In the genomic region with DNA sequence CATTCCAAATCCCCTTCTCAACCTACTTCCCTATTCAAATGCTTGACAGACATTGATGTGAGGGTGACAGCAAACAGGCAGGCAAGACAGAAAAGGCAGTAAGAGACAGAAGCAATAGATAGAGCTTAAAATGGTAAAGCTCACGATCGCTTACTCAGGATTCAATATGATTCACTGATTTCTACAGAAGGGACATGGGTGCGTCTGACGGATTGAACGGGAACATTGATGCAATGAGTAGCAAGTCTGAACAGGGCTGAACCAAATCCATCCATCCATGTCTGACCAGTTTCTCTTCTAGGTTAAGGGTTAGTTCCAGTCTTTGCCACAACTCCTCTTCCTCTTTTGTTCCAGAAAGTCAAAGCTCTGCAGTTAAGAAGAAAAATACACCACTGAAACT, we compare ENCODE assay signal across 25 cellular contexts. TPM values are rescaled to one million over a fixed set of nuclear protein-coding genes. Genes with fewer than 3 reads are reported as not detected.
DNase-seq lines count a peak whose midpoint lies in the region; ATAC-seq and TF ChIP-seq lines count a peak whose summit lies in the region.
"Had no signal": no experiment of that assay in that cellular context is flagged by ENCODE, and none has a peak within 500 bp of the region (broad histone marks: within the 10 kb centered on the region; RNA-seq: fewer than 3 reads in every experiment).

No MANE protein-coding gene starts in this region.

- TF ChIP-seq POLR2A in upper lobe of left lung (IDR thresholded peaks at IDR 0.05): peak in 1 of 4 donors; percentile 44

- H3K4me1 ChIP-seq in RWPE2 (ENCODE audit: insufficient read depth, poor library complexity, severe bottlenecking) (peaks cover 10% of the 10 kb centered on the region), upper lobe of left lung (no peaks in the 10 kb centered on the region)
- H3K4me1 ChIP-seq: pancreas, SJCRH30, tibial nerve had no signal

- no peak for TF ChIP-seq CTCF in RWPE2 (IDR thresholded peaks at IDR 0.05; ENCODE audit: poor library complexity, severe bottlenecking)
- TF ChIP-seq CTCF in upper lobe of left lung (IDR thresholded peaks at IDR 0.05): no peak
- TF ChIP-seq CTCF in GM10266 (IDR thresholded peaks at IDR 0.05; ENCODE audit: control insufficient read depth, insufficient read depth, low read depth, missing control alignments): no peak

- H3K9me3 ChIP-seq in RWPE2 (ENCODE audit: severe bottlenecking): no peaks in the 10 kb centered on the region
- H3K9me3 ChIP-seq in upper lobe of left lung: peaks cover 0 to 4% (median 0%) of the 10 kb centered on the region in 4 donors
- H3K9me3 ChIP-seq in MG63: no peaks in the 10 kb centered on the region
- H3K9me3 ChIP-seq: pancreas, SJCRH30 had no signal

- DNase-seq in SIG-M5 treated with dmso at 0.1 percent for 504 hours (lab: John Stamatoyannopoulos, UW; ENCODE audit: unreplicated experiment): peak; percentile 16
- no peak for DNase-seq in SIG-M5 (lab: John Stamatoyannopoulos, UW)
- DNase-seq in RWPE2 (ENCODE audit: low spot score): peak; percentile 46
- no peak for DNase-seq in upper lobe of left lung
- DNase-seq in MG63: no peak
- no peak for DNase-seq in GM10266 (ENCODE audit: extremely low spot score)
- DNase-seq: 8988T; activated CD4-positive, alpha-beta memory T cell treated with anti-CD3 and anti-CD28 coated beads for 36 hours; activated naive CD4-positive, alpha-beta T cell treated with anti-CD3 and anti-CD28 coated beads for 36 hours; anterior cingulate cortex; cerebellar nuclear complex; effector memory CD8-positive, alpha-beta T cell; GOT3; mesendoderm; naive thymus-derived CD8-positive, alpha-beta T cell; NCI-H187 treated with DMSO at 0.1 percent for 48 hours; NCI-H510A; pancreas; SJCRH30; stimulated activated naive CD4-positive, alpha-beta T cell treated with Interleukin-2 at 50 U/mL for 16 hours; T-helper 2 cell had no signal

- 76 to 94% methylated on average over 5 of the region's 5 CpGs for WGBS in upper lobe of left lung, 2 donors

- peak; percentile 93 for ATAC-seq in RWPE2 (ENCODE audit: low read depth)
- peak; percentile 99 for ATAC-seq in esophagus mucosa
- ATAC-seq in upper lobe of left lung (ENCODE audit: low FRiP score in 2 of 2): peak; percentile 68 to 80
- ATAC-seq in HG02588 (IDR thresholded peaks at IDR 0.05; ENCODE audit: unreplicated experiment): no peak
- ATAC-seq: effector memory CD8-positive, alpha-beta T cell; naive thymus-derived CD8-positive, alpha-beta T cell; WTC11 had no signal

- no peaks in the 10 kb centered on the region for H3K27me3 ChIP-seq in RWPE2 (ENCODE audit: insufficient read depth, poor library complexity, severe bottlenecking)
- no peaks in the 10 kb centered on the region for H3K27me3 ChIP-seq in upper lobe of left lung
- peaks cover 2% of the 10 kb centered on the region; the same call in 1 of the 2 replicates for H3K27me3 ChIP-seq in MG63
- H3K27me3 ChIP-seq: pancreas, SJCRH30, tibial nerve had no signal

- H3K36me3 ChIP-seq in RWPE2 (ENCODE audit: low read depth): no peaks in the 10 kb centered on the region
- H3K36me3 ChIP-seq in upper lobe of left lung: no peaks in the 10 kb centered on the region
- no peaks in the 10 kb centered on the region for H3K36me3 ChIP-seq in MG63
- H3K36me3 ChIP-seq: pancreas, SJCRH30 had no signal

- no peak overlapping the region for H3K4me3 ChIP-seq in RWPE2 (ENCODE audit: severe bottlenecking)
- no peak overlapping the region for H3K4me3 ChIP-seq in upper lobe of left lung
- H3K4me3 ChIP-seq in MG63: no peak overlapping the region
- H3K4me3 ChIP-seq: pancreas, SJCRH30, tibial nerve had no signal

- H3K27ac ChIP-seq in RWPE2 (ENCODE audit: poor library complexity, severe bottlenecking): no peak overlapping the region
- H3K27ac ChIP-seq in upper lobe of left lung: peak overlapping the region in 2 of 4 donors; percentile 4 to 44
- H3K27ac ChIP-seq: pancreas, SJCRH30 had no signal

- peak in 1 of 4 donors; percentile 53 for TF ChIP-seq EP300 in upper lobe of left lung (IDR thresholded peaks at IDR 0.05)

RNA-seq across cellular contexts. Expression of a gene that starts 35.1 kb away (rescaled TPM):
- 20.5 TPM for total RNA-seq in esophagus mucosa
- total RNA-seq in upper lobe of left lung: 10 to 100 TPM; 13.4 to 18.8 (median 16.8) TPM
- not detected in 2 replicates for total RNA-seq in MG63 (2014; rRNA removed; shearing (Covaris generic); ENCODE audit: low replicate concordance)
- total RNA-seq: naive thymus-derived CD8-positive, alpha-beta T cell had no signal

Comparison
In these comparisons a context has a peak if more than half of its experiments do, and no peak if none do; other contexts are left out.
1. DNase-seq: peak in SIG-M5 treated with dmso at 0.1 percent for 504 hours (single experiment) and RWPE2 (single experiment); none in SIG-M5 (single experiment), upper lobe of left lung (0 of 2), MG63 (single experiment) and GM10266 (single experiment).
2. RNA of a gene that starts 35.1 kb away (total RNA-seq): 20.5 TPM in esophagus mucosa (single experiment) and 13.4 to 18.8 TPM in upper lobe of left lung; not detected in MG63; every median in the first group is over 10 times any median in the second.